8 cellular contexts compared by ENCODE assay signal in the genomic region with DNA sequence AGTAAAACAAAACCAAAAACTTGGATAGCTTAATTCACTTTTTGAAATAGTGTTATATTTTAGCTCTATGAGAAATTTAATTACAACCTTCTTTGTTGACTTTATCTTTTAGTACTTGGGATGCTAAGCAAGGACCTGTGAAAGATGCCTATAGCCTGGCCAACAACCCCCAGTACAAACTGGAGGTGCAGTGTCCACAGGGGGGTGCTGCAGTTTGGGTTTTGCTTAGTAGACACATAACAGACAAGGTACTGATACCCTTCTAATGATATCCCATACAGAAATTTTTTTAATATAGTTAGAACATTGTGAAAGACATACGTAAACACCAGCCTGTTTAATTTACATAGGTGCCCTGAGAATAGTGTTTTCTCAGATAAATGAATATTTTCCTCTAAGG. TPM values are rescaled to one million over a fixed set of nuclear protein-coding genes. Genes with fewer than 3 reads are reported as not detected.
DNase-seq lines count a peak whose midpoint lies in the region; ATAC-seq and TF ChIP-seq lines count a peak whose summit lies in the region.

No MANE protein-coding gene starts in this region.

- ATAC-seq in GM21825 (IDR thresholded peaks at IDR 0.05; ENCODE audit: unreplicated experiment): no peak

- no peak for TF ChIP-seq CTCF in HEK293 (tag by site-specific recombination; IDR thresholded peaks at IDR 0.05)
- peak; percentile 37 for TF ChIP-seq CTCF in fibroblast of pulmonary artery (IDR thresholded peaks at IDR 0.05; ENCODE audit: low read length, missing control alignments)

- H3K9me3 Mint-ChIP-seq in CD4-positive, alpha-beta memory T cell: no peaks in the 10 kb centered on the region

- POLR2A ChIA-PET in CD4-positive, alpha-beta memory T cell (lab: Charles Lee; ENCODE audit: partially characterized antibody): interaction anchor here (1.1 kb wide), 1 partner anchor 34 kb away, joined by 4 read pairs; no protein-coding TSS in a partner anchor
- POLR2A ChIA-PET in HEK293 (lab: Yijun Ruan, JAX): no interaction called here

- peaks cover 52% of the 10 kb centered on the region for H3K36me3 ChIP-seq in CD4-positive, alpha-beta memory T cell (ENCODE audit: insufficient read depth, low read length)
- H3K36me3 ChIP-seq in HEK293 (ENCODE audit: control insufficient read depth in 2 of 2, insufficient read depth in 1 of 2, low read length in 2 of 2): peaks cover 79 to 84% of the 10 kb centered on the region in 2 experiments

- H3K27me3 ChIP-seq in CD4-positive, alpha-beta memory T cell (ENCODE audit: insufficient read depth, low read length): no peaks in the 10 kb centered on the region

- H3K36me3 Mint-ChIP-seq in CD4-positive, alpha-beta memory T cell: peaks cover 29 to 59% of the 10 kb centered on the region in 2 donors

- H3K4me3 Mint-ChIP-seq in CD4-positive, alpha-beta memory T cell: no peak overlapping the region

- peak; percentile 36 to 51 (median 44) for DNase-seq in CD4-positive, alpha-beta memory T cell
- peak; percentile 34 to 47 for DNase-seq in activated CD4-positive, alpha-beta T cell treated with anti-CD3 and anti-CD28 coated beads for 4 hours
- DNase-seq in fibroblast of pulmonary artery (ENCODE audit: low read depth) (peak; percentile 31), inferior parietal cortex (ENCODE audit: extremely low spot score) (no peak), HuH-7.5 (ENCODE audit: low spot score) (no peak)
- DNase-seq in stimulated activated CD4-positive, alpha-beta T cell treated with anti-CD3 and anti-CD28 coated beads, Interleukin-4, amount 100 ng/mL, for 48 hours (ENCODE audit: low read depth in 2 of 2): peak; percentile 13 to 26

- H3K4me1 Mint-ChIP-seq in CD4-positive, alpha-beta memory T cell: peaks cover 0 to 9% (median 4%) of the 10 kb centered on the region in 4 donors

- intact Hi-C loops in CD4-positive, alpha-beta memory T cell (cut with micrococcal nuclease): loop anchor here (1.0 to 5.0 kb wide), 3 partner anchors 34 to 164 kb away; a partner anchor contains a TSS

- peak overlapping the region in 1 of 7 donors; percentile 73 for H3K27ac Mint-ChIP-seq in CD4-positive, alpha-beta memory T cell

- H3K9me3 ChIP-seq in CD4-positive, alpha-beta memory T cell (ENCODE audit: control insufficient read depth in 1 of 2, low read length in 2 of 2): no peaks in the 10 kb centered on the region
- no peaks in the 10 kb centered on the region for H3K9me3 ChIP-seq in HEK293 (ENCODE audit: control insufficient read depth, insufficient read depth, low read depth, low read length)

- H3K4me1 ChIP-seq in CD4-positive, alpha-beta memory T cell (ENCODE audit: insufficient read depth, low read length): no peaks in the 10 kb centered on the region
- H3K4me1 ChIP-seq in HEK293 (ENCODE audit: control insufficient read depth, insufficient read depth, low read length): no peaks in the 10 kb centered on the region

- CTCF ChIA-PET in CD4-positive, alpha-beta memory T cell (lab: Charles Lee; ENCODE audit: partially characterized antibody): interaction anchor here (0.7 to 5.7 kb wide), 6 partner anchors 11 to 317 kb away, joined by 3 to 21 read pairs (median 4); a partner anchor contains a TSS
- CTCF ChIA-PET in HEK293 (lab: Yijun Ruan, JAX): interaction anchor here (0.6 to 2.5 kb wide), 7 partner anchors 19 to 813 kb away, joined by 3 to 12 read pairs (median 4); no protein-coding TSS in a partner anchor

- H3K27ac ChIP-seq in CD4-positive, alpha-beta memory T cell (ENCODE audit: low read depth, low read length): no peak overlapping the region
- no peak overlapping the region for H3K27ac ChIP-seq in HEK293 (ENCODE audit: extremely low read depth, low read depth, low read length)

- no peak overlapping the region for H3K4me3 ChIP-seq in CD4-positive, alpha-beta memory T cell (ENCODE audit: low read length in 2 of 2)
- H3K4me3 ChIP-seq in HEK293 (ENCODE audit: low read depth, low read length) (no peak overlapping the region), fibroblast of pulmonary artery (replicated peaks; ENCODE audit: low read depth, low read length) (no peak overlapping the region)

- H3K27me3 Mint-ChIP-seq in CD4-positive, alpha-beta memory T cell: no peaks in the 10 kb centered on the region

TF ChIP-seq in HEK293, 187 proteins besides CTCF, POLR2A, EP300 and RAD21:
- TF ChIP-seq ZNF660 (tag by site-specific recombination; IDR thresholded peaks at IDR 0.05) (0 out of 2 replicates have a peak, but pooled peaks have one; percentile 19), SP2 (tag by site-specific recombination; IDR thresholded peaks at IDR 0.05) (no peak), ZNF654 (tag by site-specific recombination; IDR thresholded peaks at IDR 0.05; ENCODE audit: low read depth) (peak; percentile 10; the same call in 1 of the 2 replicates), ZNF175 (tag by site-specific recombination; IDR thresholded peaks at IDR 0.05) (no peak)

RNA-seq across cellular contexts. Expression of a gene that starts 35.3 kb away (rescaled TPM):
- total RNA-seq in CD4-positive, alpha-beta memory T cell: 100 to 1,000 TPM in 1 of 2 experiments, 10 to 100 TPM in 1; 95.5 to 103 TPM
- polyA plus RNA-seq in CD4-positive, alpha-beta memory T cell: 10 to 100 TPM; 18.9 to 23.7 TPM

Comparison
In these comparisons a context has a peak if more than half of its experiments do, and no peak if none do; other contexts are left out.
1. DNase-seq: peak in CD4-positive, alpha-beta memory T cell (5 of 5), activated CD4-positive, alpha-beta T cell treated with anti-CD3 and anti-CD28 coated beads for 4 hours (2 of 2), fibroblast of pulmonary artery (single experiment) and stimulated activated CD4-positive, alpha-beta T cell treated with anti-CD3 and anti-CD28 coated beads, Interleukin-4, amount 100 ng/mL, for 48 hours (2 of 2); none in inferior parietal cortex (single experiment) and HuH-7.5 (single experiment).